1 cellular context compared by ENCODE assay signal in the genomic region with DNA sequence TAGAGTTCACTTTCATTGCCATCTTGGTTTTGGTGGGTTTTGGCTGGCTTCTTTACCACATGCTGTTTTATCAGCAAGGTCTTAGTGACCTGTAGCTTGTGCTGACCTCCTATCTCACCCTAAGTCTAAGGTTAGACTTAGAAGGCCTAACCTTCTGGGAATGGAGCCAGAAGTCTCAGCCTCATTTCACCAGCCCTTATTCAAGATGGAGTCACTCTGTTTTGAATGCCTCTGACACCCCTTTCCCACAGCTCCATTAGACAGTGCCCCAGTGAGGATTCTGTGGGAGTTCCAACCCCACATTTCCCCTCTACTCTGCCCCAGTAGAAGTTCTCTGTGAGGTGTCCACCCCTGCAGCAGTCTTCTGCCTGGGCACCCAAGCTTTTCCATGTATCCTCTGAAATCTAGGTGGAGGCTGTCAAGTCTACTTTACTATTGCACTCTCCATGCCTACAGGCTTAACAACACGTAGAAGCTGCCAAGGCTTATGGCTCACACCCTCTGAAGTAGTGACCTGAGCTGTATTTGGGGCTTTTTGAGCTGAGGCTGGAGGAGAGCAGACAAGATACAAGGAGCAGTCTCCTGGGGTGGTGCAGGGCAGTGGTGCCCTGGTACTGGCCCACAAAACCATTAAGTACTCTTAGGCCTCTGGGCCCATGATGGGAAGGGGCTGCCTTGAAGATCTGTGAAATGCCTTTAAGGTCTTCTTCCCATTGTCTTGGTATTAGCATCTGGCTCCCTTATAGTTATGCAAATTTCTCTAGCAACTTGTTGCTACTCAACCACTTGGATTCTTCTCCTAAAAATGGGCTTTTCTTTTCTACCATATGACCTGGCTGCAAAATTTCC.
TF ChIP-seq lines count a peak whose summit lies in the region.

No MANE protein-coding gene starts in this region.

TF ChIP-seq in K562, 482 proteins besides CTCF, POLR2A, EP300 and RAD21 (continued from another document and continues in another):
- TF ChIP-seq, protein P1, sequence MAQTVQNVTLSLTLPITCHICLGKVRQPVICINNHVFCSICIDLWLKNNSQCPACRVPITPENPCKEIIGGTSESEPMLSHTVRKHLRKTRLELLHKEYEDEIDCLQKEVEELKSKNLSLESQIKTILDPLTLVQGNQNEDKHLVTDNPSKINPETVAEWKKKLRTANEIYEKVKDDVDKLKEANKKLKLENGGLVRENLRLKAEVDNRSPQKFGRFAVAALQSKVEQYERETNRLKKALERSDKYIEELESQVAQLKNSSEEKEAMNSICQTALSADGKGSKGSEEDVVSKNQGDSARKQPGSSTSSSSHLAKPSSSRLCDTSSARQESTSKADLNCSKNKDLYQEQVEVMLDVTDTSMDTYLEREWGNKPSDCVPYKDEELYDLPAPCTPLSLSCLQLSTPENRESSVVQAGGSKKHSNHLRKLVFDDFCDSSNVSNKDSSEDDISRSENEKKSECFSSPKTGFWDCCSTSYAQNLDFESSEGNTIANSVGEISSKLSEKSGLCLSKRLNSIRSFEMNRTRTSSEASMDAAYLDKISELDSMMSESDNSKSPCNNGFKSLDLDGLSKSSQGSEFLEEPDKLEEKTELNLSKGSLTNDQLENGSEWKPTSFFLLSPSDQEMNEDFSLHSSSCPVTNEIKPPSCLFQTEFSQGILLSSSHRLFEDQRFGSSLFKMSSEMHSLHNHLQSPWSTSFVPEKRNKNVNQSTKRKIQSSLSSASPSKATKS (CRISPR knock-in tag; IDR thresholded peaks at IDR 0.05): no peak
- TF ChIP-seq, protein P2, sequence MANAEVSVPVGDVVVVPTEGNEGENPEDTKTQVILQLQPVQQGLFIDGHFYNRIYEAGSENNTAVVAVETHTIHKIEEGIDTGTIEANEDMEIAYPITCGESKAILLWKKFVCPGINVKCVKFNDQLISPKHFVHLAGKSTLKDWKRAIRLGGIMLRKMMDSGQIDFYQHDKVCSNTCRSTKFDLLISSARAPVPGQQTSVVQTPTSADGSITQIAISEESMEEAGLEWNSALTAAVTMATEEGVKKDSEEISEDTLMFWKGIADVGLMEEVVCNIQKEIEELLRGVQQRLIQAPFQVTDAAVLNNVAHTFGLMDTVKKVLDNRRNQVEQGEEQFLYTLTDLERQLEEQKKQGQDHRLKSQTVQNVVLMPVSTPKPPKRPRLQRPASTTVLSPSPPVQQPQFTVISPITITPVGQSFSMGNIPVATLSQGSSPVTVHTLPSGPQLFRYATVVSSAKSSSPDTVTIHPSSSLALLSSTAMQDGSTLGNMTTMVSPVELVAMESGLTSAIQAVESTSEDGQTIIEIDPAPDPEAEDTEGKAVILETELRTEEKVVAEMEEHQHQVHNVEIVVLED (CRISPR knock-in tag; IDR thresholded peaks at IDR 0.05): no peak
- TF ChIP-seq, protein P3, sequence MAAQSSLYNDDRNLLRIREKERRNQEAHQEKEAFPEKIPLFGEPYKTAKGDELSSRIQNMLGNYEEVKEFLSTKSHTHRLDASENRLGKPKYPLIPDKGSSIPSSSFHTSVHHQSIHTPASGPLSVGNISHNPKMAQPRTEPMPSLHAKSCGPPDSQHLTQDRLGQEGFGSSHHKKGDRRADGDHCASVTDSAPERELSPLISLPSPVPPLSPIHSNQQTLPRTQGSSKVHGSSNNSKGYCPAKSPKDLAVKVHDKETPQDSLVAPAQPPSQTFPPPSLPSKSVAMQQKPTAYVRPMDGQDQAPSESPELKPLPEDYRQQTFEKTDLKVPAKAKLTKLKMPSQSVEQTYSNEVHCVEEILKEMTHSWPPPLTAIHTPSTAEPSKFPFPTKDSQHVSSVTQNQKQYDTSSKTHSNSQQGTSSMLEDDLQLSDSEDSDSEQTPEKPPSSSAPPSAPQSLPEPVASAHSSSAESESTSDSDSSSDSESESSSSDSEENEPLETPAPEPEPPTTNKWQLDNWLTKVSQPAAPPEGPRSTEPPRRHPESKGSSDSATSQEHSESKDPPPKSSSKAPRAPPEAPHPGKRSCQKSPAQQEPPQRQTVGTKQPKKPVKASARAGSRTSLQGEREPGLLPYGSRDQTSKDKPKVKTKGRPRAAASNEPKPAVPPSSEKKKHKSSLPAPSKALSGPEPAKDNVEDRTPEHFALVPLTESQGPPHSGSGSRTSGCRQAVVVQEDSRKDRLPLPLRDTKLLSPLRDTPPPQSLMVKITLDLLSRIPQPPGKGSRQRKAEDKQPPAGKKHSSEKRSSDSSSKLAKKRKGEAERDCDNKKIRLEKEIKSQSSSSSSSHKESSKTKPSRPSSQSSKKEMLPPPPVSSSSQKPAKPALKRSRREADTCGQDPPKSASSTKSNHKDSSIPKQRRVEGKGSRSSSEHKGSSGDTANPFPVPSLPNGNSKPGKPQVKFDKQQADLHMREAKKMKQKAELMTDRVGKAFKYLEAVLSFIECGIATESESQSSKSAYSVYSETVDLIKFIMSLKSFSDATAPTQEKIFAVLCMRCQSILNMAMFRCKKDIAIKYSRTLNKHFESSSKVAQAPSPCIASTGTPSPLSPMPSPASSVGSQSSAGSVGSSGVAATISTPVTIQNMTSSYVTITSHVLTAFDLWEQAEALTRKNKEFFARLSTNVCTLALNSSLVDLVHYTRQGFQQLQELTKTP (IDR thresholded peaks at IDR 0.05; ENCODE audit: low read depth in 1 of 2, partially characterized antibody in 2 of 2): no peak
- TF ChIP-seq DNMT1 (IDR thresholded peaks at IDR 0.05) (no peak), NFIX (CRISPR knock-in tag; IDR thresholded peaks at IDR 0.05; ENCODE audit: low read depth) (no peak), GTF2F1 (IDR thresholded peaks at IDR 0.05; ENCODE audit: low read depth, low read length) (peak; percentile 89), ZNF76 (CRISPR knock-in tag; IDR thresholded peaks at IDR 0.05; ENCODE audit: borderline replicate concordance) (no peak), RFX5 (IDR thresholded peaks at IDR 0.05; ENCODE audit: low read depth, low read length) (no peak), POLR2AphosphoS5 (IDR thresholded peaks at IDR 0.05; ENCODE audit: control insufficient read depth, insufficient read depth, low read depth, low read length) (peak; percentile 87), ZNF583 (CRISPR knock-in tag; IDR thresholded peaks at IDR 0.05) (no peak), TAF7 (tag; IDR thresholded peaks at IDR 0.05) (no peak), GTF2E2 (tag; IDR thresholded peaks at IDR 0.05) (0 out of 2 replicates have a peak, but pooled peaks have one; percentile 32), SRSF9 (IDR thresholded peaks at IDR 0.05; ENCODE audit: borderline replicate concordance, low read depth, low read length) (no peak), ZNF57 (CRISPR knock-in tag; IDR thresholded peaks at IDR 0.05) (no peak)
- TF ChIP-seq, protein P4, sequence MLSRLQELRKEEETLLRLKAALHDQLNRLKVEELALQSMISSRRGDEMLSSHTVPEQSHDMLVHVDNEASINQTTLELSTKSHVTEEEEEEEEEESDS (CRISPR knock-in tag; IDR thresholded peaks at IDR 0.05): peak; percentile 78
- TF ChIP-seq, protein P5, sequence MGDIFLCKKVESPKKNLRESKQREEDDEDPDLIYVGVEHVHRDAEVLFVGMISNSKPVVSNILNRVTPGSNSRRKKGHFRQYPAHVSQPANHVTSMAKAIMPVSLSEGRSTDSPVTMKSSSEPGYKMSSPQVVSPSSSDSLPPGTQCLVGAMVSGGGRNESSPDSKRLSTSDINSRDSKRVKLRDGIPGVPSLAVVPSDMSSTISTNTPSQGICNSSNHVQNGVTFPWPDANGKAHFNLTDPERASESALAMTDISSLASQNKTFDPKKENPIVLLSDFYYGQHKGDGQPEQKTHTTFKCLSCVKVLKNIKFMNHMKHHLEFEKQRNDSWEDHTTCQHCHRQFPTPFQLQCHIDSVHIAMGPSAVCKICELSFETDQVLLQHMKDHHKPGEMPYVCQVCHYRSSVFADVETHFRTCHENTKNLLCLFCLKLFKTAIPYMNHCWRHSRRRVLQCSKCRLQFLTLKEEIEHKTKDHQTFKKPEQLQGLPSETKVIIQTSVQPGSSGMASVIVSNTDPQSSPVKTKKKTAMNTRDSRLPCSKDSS (IDR thresholded peaks at IDR 0.05; ENCODE audit: low read depth, partially characterized antibody): no peak
- TF ChIP-seq, protein P6, sequence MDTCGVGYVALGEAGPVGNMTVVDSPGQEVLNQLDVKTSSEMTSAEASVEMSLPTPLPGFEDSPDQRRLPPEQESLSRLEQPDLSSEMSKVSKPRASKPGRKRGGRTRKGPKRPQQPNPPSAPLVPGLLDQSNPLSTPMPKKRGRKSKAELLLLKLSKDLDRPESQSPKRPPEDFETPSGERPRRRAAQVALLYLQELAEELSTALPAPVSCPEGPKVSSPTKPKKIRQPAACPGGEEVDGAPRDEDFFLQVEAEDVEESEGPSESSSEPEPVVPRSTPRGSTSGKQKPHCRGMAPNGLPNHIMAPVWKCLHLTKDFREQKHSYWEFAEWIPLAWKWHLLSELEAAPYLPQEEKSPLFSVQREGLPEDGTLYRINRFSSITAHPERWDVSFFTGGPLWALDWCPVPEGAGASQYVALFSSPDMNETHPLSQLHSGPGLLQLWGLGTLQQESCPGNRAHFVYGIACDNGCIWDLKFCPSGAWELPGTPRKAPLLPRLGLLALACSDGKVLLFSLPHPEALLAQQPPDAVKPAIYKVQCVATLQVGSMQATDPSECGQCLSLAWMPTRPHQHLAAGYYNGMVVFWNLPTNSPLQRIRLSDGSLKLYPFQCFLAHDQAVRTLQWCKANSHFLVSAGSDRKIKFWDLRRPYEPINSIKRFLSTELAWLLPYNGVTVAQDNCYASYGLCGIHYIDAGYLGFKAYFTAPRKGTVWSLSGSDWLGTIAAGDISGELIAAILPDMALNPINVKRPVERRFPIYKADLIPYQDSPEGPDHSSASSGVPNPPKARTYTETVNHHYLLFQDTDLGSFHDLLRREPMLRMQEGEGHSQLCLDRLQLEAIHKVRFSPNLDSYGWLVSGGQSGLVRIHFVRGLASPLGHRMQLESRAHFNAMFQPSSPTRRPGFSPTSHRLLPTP (IDR thresholded peaks at IDR 0.05; ENCODE audit: borderline replicate concordance, extremely low read depth, insufficient read length): no peak
- TF ChIP-seq, protein P7, sequence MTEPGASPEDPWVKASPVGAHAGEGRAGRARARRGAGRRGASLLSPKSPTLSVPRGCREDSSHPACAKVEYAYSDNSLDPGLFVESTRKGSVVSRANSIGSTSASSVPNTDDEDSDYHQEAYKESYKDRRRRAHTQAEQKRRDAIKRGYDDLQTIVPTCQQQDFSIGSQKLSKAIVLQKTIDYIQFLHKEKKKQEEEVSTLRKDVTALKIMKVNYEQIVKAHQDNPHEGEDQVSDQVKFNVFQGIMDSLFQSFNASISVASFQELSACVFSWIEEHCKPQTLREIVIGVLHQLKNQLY (CRISPR knock-in tag; conservative IDR thresholded peaks at IDR 0.05): no peak
- TF ChIP-seq, protein P8, sequence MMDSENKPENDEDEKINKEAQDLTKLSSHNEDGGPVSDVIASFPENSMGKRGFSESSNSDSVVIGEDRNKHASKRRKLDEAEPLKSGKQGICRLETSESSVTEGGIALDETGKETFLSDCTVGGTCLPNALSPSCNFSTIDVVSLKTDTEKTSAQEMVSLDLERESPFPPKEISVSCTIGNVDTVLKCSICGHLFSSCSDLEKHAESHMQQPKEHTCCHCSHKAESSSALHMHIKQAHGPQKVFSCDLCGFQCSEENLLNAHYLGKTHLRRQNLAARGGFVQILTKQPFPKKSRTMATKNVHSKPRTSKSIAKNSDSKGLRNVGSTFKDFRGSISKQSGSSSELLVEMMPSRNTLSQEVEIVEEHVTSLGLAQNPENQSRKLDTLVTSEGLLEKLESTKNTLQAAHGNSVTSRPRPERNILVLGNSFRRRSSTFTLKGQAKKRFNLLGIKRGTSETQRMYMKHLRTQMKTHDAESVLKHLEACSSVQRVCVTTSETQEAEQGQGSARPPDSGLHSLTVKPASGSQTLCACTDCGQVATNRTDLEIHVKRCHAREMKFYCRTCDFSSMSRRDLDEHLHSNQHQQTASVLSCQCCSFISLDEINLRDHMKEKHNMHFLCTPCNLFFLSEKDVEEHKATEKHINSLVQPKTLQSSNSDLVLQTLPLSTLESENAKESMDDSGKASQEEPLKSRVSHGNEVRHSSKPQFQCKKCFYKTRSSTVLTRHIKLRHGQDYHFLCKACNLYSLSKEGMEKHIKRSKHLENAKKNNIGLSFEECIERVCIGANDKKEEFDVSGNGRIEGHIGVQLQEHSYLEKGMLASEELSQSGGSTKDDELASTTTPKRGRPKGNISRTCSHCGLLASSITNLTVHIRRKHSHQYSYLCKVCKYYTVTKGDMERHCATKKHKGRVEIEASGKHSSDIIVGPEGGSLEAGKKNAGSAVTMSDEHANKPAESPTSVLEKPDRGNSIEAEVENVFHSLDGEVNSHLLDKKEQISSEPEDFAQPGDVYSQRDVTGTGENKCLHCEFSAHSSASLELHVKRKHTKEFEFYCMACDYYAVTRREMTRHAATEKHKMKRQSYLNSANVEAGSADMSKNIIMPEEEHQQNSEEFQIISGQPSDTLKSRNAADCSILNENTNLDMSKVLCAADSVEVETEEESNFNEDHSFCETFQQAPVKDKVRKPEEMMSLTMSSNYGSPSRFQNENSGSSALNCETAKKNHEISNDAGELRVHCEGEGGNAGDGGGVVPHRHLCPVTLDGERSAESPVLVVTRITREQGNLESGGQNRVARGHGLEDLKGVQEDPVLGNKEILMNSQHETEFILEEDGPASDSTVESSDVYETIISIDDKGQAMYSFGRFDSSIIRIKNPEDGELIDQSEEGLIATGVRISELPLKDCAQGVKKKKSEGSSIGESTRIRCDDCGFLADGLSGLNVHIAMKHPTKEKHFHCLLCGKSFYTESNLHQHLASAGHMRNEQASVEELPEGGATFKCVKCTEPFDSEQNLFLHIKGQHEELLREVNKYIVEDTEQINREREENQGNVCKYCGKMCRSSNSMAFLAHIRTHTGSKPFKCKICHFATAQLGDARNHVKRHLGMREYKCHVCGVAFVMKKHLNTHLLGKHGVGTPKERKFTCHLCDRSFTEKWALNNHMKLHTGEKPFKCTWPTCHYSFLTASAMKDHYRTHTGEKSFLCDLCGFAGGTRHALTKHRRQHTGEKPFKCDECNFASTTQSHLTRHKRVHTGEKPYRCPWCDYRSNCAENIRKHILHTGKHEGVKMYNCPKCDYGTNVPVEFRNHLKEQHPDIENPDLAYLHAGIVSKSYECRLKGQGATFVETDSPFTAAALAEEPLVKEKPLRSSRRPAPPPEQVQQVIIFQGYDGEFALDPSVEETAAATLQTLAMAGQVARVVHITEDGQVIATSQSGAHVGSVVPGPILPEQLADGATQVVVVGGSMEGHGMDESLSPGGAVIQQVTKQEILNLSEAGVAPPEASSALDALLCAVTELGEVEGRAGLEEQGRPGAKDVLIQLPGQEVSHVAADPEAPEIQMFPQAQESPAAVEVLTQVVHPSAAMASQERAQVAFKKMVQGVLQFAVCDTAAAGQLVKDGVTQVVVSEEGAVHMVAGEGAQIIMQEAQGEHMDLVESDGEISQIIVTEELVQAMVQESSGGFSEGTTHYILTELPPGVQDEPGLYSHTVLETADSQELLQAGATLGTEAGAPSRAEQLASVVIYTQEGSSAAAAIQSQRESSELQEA (IDR thresholded peaks at IDR 0.05; ENCODE audit: low read depth): no peak
- TF ChIP-seq, protein P9, sequence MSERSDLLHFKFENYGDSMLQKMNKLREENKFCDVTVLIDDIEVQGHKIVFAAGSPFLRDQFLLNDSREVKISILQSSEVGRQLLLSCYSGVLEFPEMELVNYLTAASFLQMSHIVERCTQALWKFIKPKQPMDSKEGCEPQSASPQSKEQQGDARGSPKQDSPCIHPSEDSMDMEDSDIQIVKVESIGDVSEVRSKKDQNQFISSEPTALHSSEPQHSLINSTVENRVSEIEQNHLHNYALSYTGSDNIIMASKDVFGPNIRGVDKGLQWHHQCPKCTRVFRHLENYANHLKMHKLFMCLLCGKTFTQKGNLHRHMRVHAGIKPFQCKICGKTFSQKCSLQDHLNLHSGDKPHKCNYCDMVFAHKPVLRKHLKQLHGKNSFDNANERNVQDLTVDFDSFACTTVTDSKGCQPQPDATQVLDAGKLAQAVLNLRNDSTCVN (CRISPR knock-in tag; IDR thresholded peaks at IDR 0.05): 0 out of 2 replicates have a peak, but pooled peaks have one; percentile 58
- TF ChIP-seq, protein P10, sequence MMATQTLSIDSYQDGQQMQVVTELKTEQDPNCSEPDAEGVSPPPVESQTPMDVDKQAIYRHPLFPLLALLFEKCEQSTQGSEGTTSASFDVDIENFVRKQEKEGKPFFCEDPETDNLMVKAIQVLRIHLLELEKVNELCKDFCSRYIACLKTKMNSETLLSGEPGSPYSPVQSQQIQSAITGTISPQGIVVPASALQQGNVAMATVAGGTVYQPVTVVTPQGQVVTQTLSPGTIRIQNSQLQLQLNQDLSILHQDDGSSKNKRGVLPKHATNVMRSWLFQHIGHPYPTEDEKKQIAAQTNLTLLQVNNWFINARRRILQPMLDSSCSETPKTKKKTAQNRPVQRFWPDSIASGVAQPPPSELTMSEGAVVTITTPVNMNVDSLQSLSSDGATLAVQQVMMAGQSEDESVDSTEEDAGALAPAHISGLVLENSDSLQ (IDR thresholded peaks at IDR 0.05): no peak
